In genomic region chr4:152536545-152537182, GRCh38 we compare ENCODE assay signal across 8 cellular contexts. TPM values are rescaled to one million over a fixed set of nuclear protein-coding genes. Genes with fewer than 3 reads are reported as not detected.
DNase-seq lines count a peak whose midpoint lies in the region; ATAC-seq and TF ChIP-seq lines count a peak whose summit lies in the region.

No MANE protein-coding gene starts in this region.

- ATAC-seq in GM19351 (IDR thresholded peaks at IDR 0.05; ENCODE audit: unreplicated experiment) (peak; percentile 33), HG03432 (IDR thresholded peaks at IDR 0.05; ENCODE audit: unreplicated experiment) (peak; percentile 38), SK-N-SH treated with all-trans-retinoic acid at 6 μM for 48 hours (peak; percentile 28), left lung (peak; percentile 47)
- ATAC-seq in stimulated activated memory B cell treated with anti-CD40 and anti-IgM and Interleukin-4, amounts not matched to agents 10 μg/mL and 1 μg/mL and 100 μg/mL, for 72 hours: peak; percentile 72

- H3K27ac ChIP-seq in left lung: peak overlapping the region; percentile 83 to 98

- no peaks in the 10 kb centered on the region for H3K27me3 ChIP-seq in left lung

- peaks cover 15 to 49% of the 10 kb centered on the region in 2 donors for H3K4me1 ChIP-seq in left lung

- TF ChIP-seq CTCF in Calu3 (IDR thresholded peaks at IDR 0.05; ENCODE audit: unreplicated experiment): no peak
- TF ChIP-seq CTCF in chondrocyte (IDR thresholded peaks at IDR 0.05): no peak
- TF ChIP-seq CTCF in left lung (IDR thresholded peaks at IDR 0.05): no peak

- H3K27me3 Mint-ChIP-seq in Calu3 (ENCODE audit: unreplicated experiment) (no peaks in the 10 kb centered on the region), chondrocyte (ENCODE audit: low read depth) (no peaks in the 10 kb centered on the region)
- H3K27me3 Mint-ChIP-seq in stimulated activated memory B cell treated with anti-CD40 and anti-IgM and Interleukin-4, amounts not matched to agents 10 μg/mL and 1 μg/mL and 100 μg/mL, for 72 hours: no peaks in the 10 kb centered on the region

- H3K4me3 Mint-ChIP-seq in Calu3 (ENCODE audit: low read depth, unreplicated experiment) (peak overlapping the region; percentile 96), chondrocyte (ENCODE audit: unreplicated experiment) (peak overlapping the region; percentile 86)
- H3K4me3 Mint-ChIP-seq in stimulated activated memory B cell treated with anti-CD40 and anti-IgM and Interleukin-4, amounts not matched to agents 10 μg/mL and 1 μg/mL and 100 μg/mL, for 72 hours: peak overlapping the region; percentile 100

- H3K4me3 ChIP-seq in left lung: peak overlapping the region; percentile 97 to 99

- CTCF ChIA-PET in Calu3 (lab: Charles Lee): interaction anchor here (0.8 to 1.3 kb wide), 3 partner anchors 36 to 82 kb away, joined by 3 to 4 read pairs (median 3); no protein-coding TSS in a partner anchor

- DNase-seq in Calu3: no peak
- DNase-seq in chondrocyte (ENCODE audit: low spot score): no peak
- DNase-seq in left lung: no peak
- DNase-seq in NCI-H446 (lab: John Stamatoyannopoulos, UW): no peak

- intact Hi-C loops in Calu3 (cut with micrococcal nuclease; ENCODE audit: unreplicated experiment) (loop anchor here (10.0 kb wide), 1 partner anchor 108 kb away; no protein-coding TSS in a partner anchor), left lung (cut with DNase I) (no loop called here)

- BruUV-seq in Calu3 (replicated peaks; lab: Mats Ljungman, UMichigan): no TSS peak

- H3K36me3 ChIP-seq in left lung: peaks cover 0 to 13% of the 10 kb centered on the region in 2 donors

- H3K9me3 Mint-ChIP-seq in Calu3 (ENCODE audit: low read depth, unreplicated experiment): no peaks in the 10 kb centered on the region
- H3K9me3 Mint-ChIP-seq in chondrocyte (ENCODE audit: low read depth): no peaks in the 10 kb centered on the region
- no peaks in the 10 kb centered on the region for H3K9me3 Mint-ChIP-seq in stimulated activated memory B cell treated with anti-CD40 and anti-IgM and Interleukin-4, amounts not matched to agents 10 μg/mL and 1 μg/mL and 100 μg/mL, for 72 hours

- H3K27ac Mint-ChIP-seq in Calu3 (ENCODE audit: unreplicated experiment) (peak overlapping the region; percentile 92), chondrocyte (ENCODE audit: unreplicated experiment) (peak overlapping the region; percentile 94)
- peak overlapping the region; percentile 97 for H3K27ac Mint-ChIP-seq in stimulated activated memory B cell treated with anti-CD40 and anti-IgM and Interleukin-4, amounts not matched to agents 10 μg/mL and 1 μg/mL and 100 μg/mL, for 72 hours

- no peaks in the 10 kb centered on the region for H3K9me3 ChIP-seq in left lung

- peaks cover 32% of the 10 kb centered on the region for H3K36me3 Mint-ChIP-seq in Calu3 (ENCODE audit: insufficient read depth, unreplicated experiment)
- H3K36me3 Mint-ChIP-seq in chondrocyte (ENCODE audit: low read depth): no peaks in the 10 kb centered on the region
- peaks cover 31% of the 10 kb centered on the region for H3K36me3 Mint-ChIP-seq in stimulated activated memory B cell treated with anti-CD40 and anti-IgM and Interleukin-4, amounts not matched to agents 10 μg/mL and 1 μg/mL and 100 μg/mL, for 72 hours

- H3K4me1 Mint-ChIP-seq in Calu3 (ENCODE audit: low read depth, unreplicated experiment): peaks cover 29% of the 10 kb centered on the region
- H3K4me1 Mint-ChIP-seq in chondrocyte (ENCODE audit: low read depth): peaks cover 45% of the 10 kb centered on the region
- peaks cover 65% of the 10 kb centered on the region for H3K4me1 Mint-ChIP-seq in stimulated activated memory B cell treated with anti-CD40 and anti-IgM and Interleukin-4, amounts not matched to agents 10 μg/mL and 1 μg/mL and 100 μg/mL, for 72 hours

TF ChIP-seq in SK-N-SH treated with all-trans-retinoic acid at 6 μM for 48 hours, 23 proteins besides CTCF, POLR2A, EP300 and RAD21 (continues in another document):
- TF ChIP-seq OSR1 (CRISPR knock-in tag; IDR thresholded peaks at IDR 0.05) (no peak), ARNTL (CRISPR knock-in tag; IDR thresholded peaks at IDR 0.05; ENCODE audit: borderline replicate concordance, low read depth) (no peak), SNAI2 (CRISPR knock-in tag; IDR thresholded peaks at IDR 0.05) (no peak), PPARA (CRISPR knock-in tag; IDR thresholded peaks at IDR 0.05; ENCODE audit: borderline replicate concordance) (no peak), RARB (CRISPR knock-in tag; IDR thresholded peaks at IDR 0.05) (no peak), ZNF8 (CRISPR knock-in tag; IDR thresholded peaks at IDR 0.05) (no peak), GLIS3 (CRISPR knock-in tag; IDR thresholded peaks at IDR 0.05) (no peak), PATZ1 (CRISPR knock-in tag; IDR thresholded peaks at IDR 0.05; ENCODE audit: borderline replicate concordance) (no peak), ZFP3 (CRISPR knock-in tag; IDR thresholded peaks at IDR 0.05) (no peak), TSHZ2 (CRISPR knock-in tag; IDR thresholded peaks at IDR 0.05) (no peak), ZC3H10 (CRISPR knock-in tag; IDR thresholded peaks at IDR 0.05) (no peak), TCF4 (CRISPR knock-in tag; IDR thresholded peaks at IDR 0.05; ENCODE audit: borderline replicate concordance) (no peak), POU6F1 (CRISPR knock-in tag; IDR thresholded peaks at IDR 0.05; ENCODE audit: borderline replicate concordance, low read depth) (no peak), ZNF565 (CRISPR knock-in tag; conservative IDR thresholded peaks at IDR 0.05; ENCODE audit: low read depth) (no peak), CSRNP3 (CRISPR knock-in tag; IDR thresholded peaks at IDR 0.05) (no peak), ISL1 (CRISPR knock-in tag; IDR thresholded peaks at IDR 0.05) (no peak), ZNF70 (CRISPR knock-in tag; IDR thresholded peaks at IDR 0.05) (no peak)

RNA-seq across cellular contexts. Expression of gene FBXW7, which starts 0.8 kb away (rescaled TPM):
- 38.7 and 45.1 TPM in 2 replicates for total RNA-seq in Calu3 (2022)
- 18.0 to 23.3 TPM (median 21.4 TPM) in 3 replicates for total RNA-seq in chondrocyte
- total RNA-seq in left lung: 10 to 100 TPM; 33.6 to 35.2 TPM
